8 cellular contexts compared by ENCODE assay signal in genomic region chr6:111361648-111362047, GRCh38.
A peak's percentile ranks its signal among the peaks of the same experiment; 100 is the strongest.
DNase-seq lines count a peak whose midpoint lies in the region; ATAC-seq and TF ChIP-seq lines count a peak whose summit lies in the region.
"Had no signal": no experiment of that assay in that cellular context is flagged by ENCODE, and none has a peak within 500 bp of the region (broad histone marks: within the 10 kb centered on the region; RNA-seq: fewer than 3 reads in every experiment).

No MANE protein-coding gene starts in this region.

- peak; percentile 69 for TF ChIP-seq CTCF in brain microvascular endothelial cell (IDR thresholded peaks at IDR 0.05; ENCODE audit: low read depth, low read length, missing control alignments)
- TF ChIP-seq CTCF in CD8-positive, alpha-beta T cell (IDR thresholded peaks at IDR 0.05) = no peak

- H3K4me3 ChIP-seq in brain microvascular endothelial cell (ENCODE audit: low read depth, low read length) = no peak overlapping the region
- no peak overlapping the region for H3K4me3 ChIP-seq in CD8-positive, alpha-beta T cell (ENCODE audit: low read depth, low read length)

- H3K9me3 Mint-ChIP-seq in activated naive CD8-positive, alpha-beta T cell treated with anti-CD3 and anti-CD28 coated beads for 36 hours = no peaks in the 10 kb centered on the region
- H3K9me3 Mint-ChIP-seq in CD8-positive, alpha-beta T cell = no peaks in the 10 kb centered on the region
- H3K9me3 Mint-ChIP-seq: activated B cell treated with CpG ODN at 0.5 μM for 24 hours had no signal

- intact Hi-C loops in CD8-positive, alpha-beta T cell (cut with DNase I, micrococcal nuclease) = loop anchor here (5.0 to 10.0 kb wide), 2 partner anchors 116 to 683 kb away; no protein-coding TSS in a partner anchor

- H3K4me3 Mint-ChIP-seq in activated naive CD8-positive, alpha-beta T cell treated with anti-CD3 and anti-CD28 coated beads for 36 hours = no peak overlapping the region
- no peak overlapping the region for H3K4me3 Mint-ChIP-seq in CD8-positive, alpha-beta T cell
- H3K4me3 Mint-ChIP-seq: activated B cell treated with CpG ODN at 0.5 μM for 24 hours had no signal

- no peak overlapping the region for H3K27ac ChIP-seq in brain microvascular endothelial cell
- no peak overlapping the region for H3K27ac ChIP-seq in CD8-positive, alpha-beta T cell (ENCODE audit: low read depth, low read length)

- H3K36me3 Mint-ChIP-seq in activated naive CD8-positive, alpha-beta T cell treated with anti-CD3 and anti-CD28 coated beads for 36 hours = peaks cover 2% of the 10 kb centered on the region
- peaks cover 31% of the 10 kb centered on the region for H3K36me3 Mint-ChIP-seq in CD8-positive, alpha-beta T cell

- no peak for ATAC-seq in GM18519 (IDR thresholded peaks at IDR 0.05; ENCODE audit: low FRiP score, unreplicated experiment)
- ATAC-seq in CD8-positive, alpha-beta T cell = no peak

- DNase-seq in GM04504 (ENCODE audit: low read depth) = peak; percentile 7
- DNase-seq in NCI-H1105 treated with DMSO at 0.1 percent for 48 hours (lab: John Stamatoyannopoulos, UW) = peak; percentile 41
- peak; percentile 54 for DNase-seq in brain microvascular endothelial cell
- DNase-seq in kidney tubule cell (ENCODE audit: low spot score) = peak; percentile 52
- no peak for DNase-seq in activated naive CD8-positive, alpha-beta T cell treated with anti-CD3 and anti-CD28 coated beads for 36 hours
- DNase-seq in CD8-positive, alpha-beta T cell = no peak
- DNase-seq: activated B cell treated with CpG ODN at 0.5 μM for 24 hours had no signal

- no peak overlapping the region for H3K27ac Mint-ChIP-seq in activated naive CD8-positive, alpha-beta T cell treated with anti-CD3 and anti-CD28 coated beads for 36 hours
- no peak overlapping the region for H3K27ac Mint-ChIP-seq in CD8-positive, alpha-beta T cell
- H3K27ac Mint-ChIP-seq: activated B cell treated with CpG ODN at 0.5 μM for 24 hours had no signal

- H3K27me3 Mint-ChIP-seq in activated naive CD8-positive, alpha-beta T cell treated with anti-CD3 and anti-CD28 coated beads for 36 hours = no peaks in the 10 kb centered on the region
- no peaks in the 10 kb centered on the region for H3K27me3 Mint-ChIP-seq in CD8-positive, alpha-beta T cell (ENCODE audit: low read depth)
- H3K27me3 Mint-ChIP-seq: activated B cell treated with CpG ODN at 0.5 μM for 24 hours had no signal

- H3K36me3 ChIP-seq in brain microvascular endothelial cell (replicated peaks) = peaks cover 4% of the 10 kb centered on the region
- H3K36me3 ChIP-seq in CD8-positive, alpha-beta T cell (ENCODE audit: insufficient read depth, low read length) = peaks cover 3% of the 10 kb centered on the region

- CTCF ChIA-PET in CD8-positive, alpha-beta T cell (lab: Charles Lee) = no interaction called here

- no peaks in the 10 kb centered on the region for H3K9me3 ChIP-seq in CD8-positive, alpha-beta T cell (ENCODE audit: low read length)

- POLR2A ChIA-PET in CD8-positive, alpha-beta T cell (lab: Charles Lee) = no interaction called here

- no peaks in the 10 kb centered on the region for H3K4me1 Mint-ChIP-seq in activated naive CD8-positive, alpha-beta T cell treated with anti-CD3 and anti-CD28 coated beads for 36 hours
- H3K4me1 Mint-ChIP-seq in CD8-positive, alpha-beta T cell (ENCODE audit: low read depth) = no peaks in the 10 kb centered on the region
- H3K4me1 Mint-ChIP-seq: activated B cell treated with CpG ODN at 0.5 μM for 24 hours had no signal

- H3K4me1 ChIP-seq in CD8-positive, alpha-beta T cell (ENCODE audit: insufficient read depth, low read length) = no peaks in the 10 kb centered on the region

- in situ Hi-C loops in brain microvascular endothelial cell (cut with HindIII; ENCODE audit: low pct_ligation_motif_present, low sequenced_read_pairs) = no loop called here

- no peaks in the 10 kb centered on the region for H3K27me3 ChIP-seq in brain microvascular endothelial cell (replicated peaks)
- no peaks in the 10 kb centered on the region for H3K27me3 ChIP-seq in CD8-positive, alpha-beta T cell (ENCODE audit: insufficient read depth, low read length)

Comparison
In these comparisons a context has a peak if more than half of its experiments do, and no peak if none do; other contexts are left out.
1. DNase-seq: peak in GM04504 (single experiment), NCI-H1105 treated with DMSO at 0.1 percent for 48 hours (single experiment), brain microvascular endothelial cell (single experiment) and kidney tubule cell (single experiment); none in activated naive CD8-positive, alpha-beta T cell treated with anti-CD3 and anti-CD28 coated beads for 36 hours (single experiment) and CD8-positive, alpha-beta T cell (0 of 7).